In the genomic region with DNA sequence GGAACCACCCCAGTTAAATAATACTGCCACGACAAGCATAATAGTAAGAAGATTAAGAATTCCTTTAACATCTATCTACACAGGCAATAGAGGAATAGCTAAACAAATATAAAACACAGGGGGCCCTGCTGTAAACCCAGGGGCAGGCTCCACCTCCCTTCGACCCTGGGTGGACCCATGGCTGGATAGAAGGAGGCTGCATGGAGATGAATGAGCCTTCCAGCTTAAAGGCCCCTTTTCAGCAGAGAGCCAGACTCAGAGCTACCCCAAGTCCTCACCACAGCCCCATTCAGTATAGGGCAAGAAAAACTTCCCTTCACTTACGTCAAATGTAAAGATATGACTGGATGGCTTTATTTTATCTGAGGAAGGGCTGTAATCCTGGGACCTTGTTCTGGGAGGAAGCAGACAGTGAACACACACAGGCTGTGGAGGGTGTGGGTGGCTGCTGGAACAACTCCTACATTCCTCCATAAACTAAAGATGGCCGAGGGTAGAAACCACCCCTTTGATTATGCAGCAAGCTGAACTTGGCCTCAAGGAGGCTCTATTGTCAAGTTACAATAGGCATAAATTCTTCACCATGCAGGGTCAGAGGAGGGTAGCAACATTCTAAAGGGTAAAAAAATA, we compare ENCODE assay signal across 9 cellular contexts. TPM values are rescaled to one million over a fixed set of nuclear protein-coding genes. Genes with fewer than 3 reads are reported as not detected.
DNase-seq lines count a peak whose midpoint lies in the region; ATAC-seq, FAIRE-seq and TF ChIP-seq lines count a peak whose summit lies in the region.
"Had no signal": no experiment of that assay in that cellular context is flagged by ENCODE, and none has a peak within 500 bp of the region (broad histone marks: within the 10 kb centered on the region; RNA-seq: fewer than 3 reads in every experiment).

No MANE protein-coding gene starts in this region.

- no peak overlapping the region for H2AFZ ChIP-seq in astrocyte (ENCODE audit: low read depth, low read length)

- H3K27ac Mint-ChIP-seq in astrocyte (ENCODE audit: unreplicated experiment) (peak overlapping the region; percentile 90), progenitor cell of endocrine pancreas (peak overlapping the region; percentile 80)

- peak overlapping the region; percentile 89 for H3K27ac ChIP-seq in astrocyte (ENCODE audit: low read depth, low read length)
- peak overlapping the region; percentile 61 to 85 for H3K27ac ChIP-seq in right atrium auricular region

- H3K4me1 Mint-ChIP-seq in astrocyte (ENCODE audit: low read depth, unreplicated experiment): peaks cover 83% of the 10 kb centered on the region
- peaks cover 49% of the 10 kb centered on the region for H3K4me1 Mint-ChIP-seq in progenitor cell of endocrine pancreas (ENCODE audit: low read depth)

- peaks cover 61% of the 10 kb centered on the region for H4K20me1 ChIP-seq in astrocyte (ENCODE audit: insufficient read depth, low read length)

- H3K4me1 ChIP-seq in astrocyte (ENCODE audit: insufficient read depth, low read length): peaks cover 49% of the 10 kb centered on the region
- peaks cover 0 to 93% of the 10 kb centered on the region in 2 donors for H3K4me1 ChIP-seq in right atrium auricular region

- no peak for TF ChIP-seq CTCF in astrocyte (IDR thresholded peaks at IDR 0.05; ENCODE audit: insufficient read depth, low read depth, low read length)
- TF ChIP-seq CTCF in right atrium auricular region (IDR thresholded peaks at IDR 0.05): no peak
- no peak for TF ChIP-seq CTCF in progenitor cell of endocrine pancreas (IDR thresholded peaks at IDR 0.05; ENCODE audit: unreplicated experiment)

- H3K9me3 Mint-ChIP-seq in astrocyte (ENCODE audit: unreplicated experiment): no peaks in the 10 kb centered on the region
- no peaks in the 10 kb centered on the region for H3K9me3 Mint-ChIP-seq in progenitor cell of endocrine pancreas (ENCODE audit: low read depth)

- peak; percentile 50 for FAIRE-seq in astrocyte (lab: Jason Lieb, UNC)

- peaks cover 4% of the 10 kb centered on the region for H3K36me3 ChIP-seq in astrocyte (ENCODE audit: insufficient read depth, low read length)
- H3K36me3 ChIP-seq in right atrium auricular region: no peaks in the 10 kb centered on the region

- DNase-seq in ELF-1 (ENCODE audit: low read depth, low spot score) (peak; percentile 64), astrocyte (ENCODE audit: low read depth) (peak; percentile 85), right atrium auricular region (ENCODE audit: low spot score) (no peak), progenitor cell of endocrine pancreas (ENCODE audit: low spot score, unreplicated experiment) (no peak), SHP77 treated with DMSO at 0.1 percent for 48 hours (lab: John Stamatoyannopoulos, UW) (no peak), COR-L47 (lab: John Stamatoyannopoulos, UW) (no peak)
- no peak for DNase-seq in effector CD4-positive, alpha-beta T cell
- DNase-seq: T-helper 1 cell had no signal

- peaks cover 84% of the 10 kb centered on the region for H3K79me2 ChIP-seq in astrocyte (ENCODE audit: insufficient read depth, low read length)

- peak overlapping the region; percentile 76 for H3K9ac ChIP-seq in astrocyte (ENCODE audit: low read length)

- H3K36me3 Mint-ChIP-seq in astrocyte (ENCODE audit: low read depth, unreplicated experiment) (peaks cover 24% of the 10 kb centered on the region), progenitor cell of endocrine pancreas (ENCODE audit: insufficient read depth) (peaks cover 4% of the 10 kb centered on the region)

- no peak for ATAC-seq in HG02981 (IDR thresholded peaks at IDR 0.05; ENCODE audit: unreplicated experiment)

- H3K9me3 ChIP-seq in astrocyte (ENCODE audit: insufficient read depth, low read depth, low read length) (no peaks in the 10 kb centered on the region), right atrium auricular region (no peaks in the 10 kb centered on the region)

- H3K4me3 ChIP-seq in astrocyte (ENCODE audit: insufficient read depth, low read depth, low read length) (no peak overlapping the region), right atrium auricular region (no peak overlapping the region)

- H3K4me2 ChIP-seq in astrocyte (ENCODE audit: low read length): peak overlapping the region; percentile 72

- peak overlapping the region; percentile 68 for H3K4me3 Mint-ChIP-seq in astrocyte (ENCODE audit: unreplicated experiment)
- no peak overlapping the region for H3K4me3 Mint-ChIP-seq in progenitor cell of endocrine pancreas (ENCODE audit: low read depth)

- no peaks in the 10 kb centered on the region for H3K27me3 ChIP-seq in astrocyte (ENCODE audit: insufficient read depth, low read length)
- no peaks in the 10 kb centered on the region for H3K27me3 ChIP-seq in right atrium auricular region

- H3K27me3 Mint-ChIP-seq in astrocyte (ENCODE audit: low read depth, unreplicated experiment): no peaks in the 10 kb centered on the region
- peaks cover 2% of the 10 kb centered on the region for H3K27me3 Mint-ChIP-seq in progenitor cell of endocrine pancreas

RNA-seq across cellular contexts. Expression of a gene that starts 30.5 kb away (rescaled TPM):
- total RNA-seq in astrocyte: 94.0 and 96.1 TPM in 2 replicates
- 10 to 100 TPM; 16.9 to 30.1 TPM for total RNA-seq in right atrium auricular region
- total RNA-seq in progenitor cell of endocrine pancreas: 7.6 and 9.7 TPM in 2 replicates

Comparison
In these comparisons a context has a peak if more than half of its experiments do, and no peak if none do; other contexts are left out.
1. DNase-seq: peak in ELF-1 (single experiment) and astrocyte (single experiment); none in right atrium auricular region (single experiment), progenitor cell of endocrine pancreas (single experiment), effector CD4-positive, alpha-beta T cell (single experiment), SHP77 treated with DMSO at 0.1 percent for 48 hours (single experiment) and COR-L47 (single experiment).